ENCODE assay signal across 9 cellular contexts in genomic region chr15:42385206-42385979, GRCh38. TPM values are rescaled to one million over a fixed set of nuclear protein-coding genes. Genes with fewer than 3 reads are reported as not detected.
A peak's percentile ranks its signal among the peaks of the same experiment; 100 is the strongest.
DNase-seq lines count a peak whose midpoint lies in the region; ATAC-seq and TF ChIP-seq lines count a peak whose summit lies in the region.
"Had no signal": no experiment of that assay in that cellular context is flagged by ENCODE, and none has a peak within 500 bp of the region (broad histone marks: within the 10 kb centered on the region; RNA-seq: fewer than 3 reads in every experiment).

No MANE protein-coding gene starts in this region.

- DNase-seq in AG20443 (ENCODE audit: low spot score): peak; percentile 60
- DNase-seq in GM12864 (ENCODE audit: low read depth): no peak
- DNase-seq in NCI-H526 treated with DMSO at 0.1 percent for 48 hours (lab: John Stamatoyannopoulos, UW): peak; percentile 62
- DNase-seq in body of pancreas: peak in 2 of 4 donors; percentile 9 to 12
- no peak for DNase-seq in esophagus muscularis mucosa (ENCODE audit: extremely low spot score)
- DNase-seq: naive B cell had no signal

- TF ChIP-seq RAD21 in liver (IDR thresholded peaks at IDR 0.05): peak; percentile 61 to 71

- H3K4me3 ChIP-seq in GM12864 (ENCODE audit: low read depth, low read length): no peak overlapping the region
- no peak overlapping the region for H3K4me3 ChIP-seq in body of pancreas
- H3K4me3 ChIP-seq in liver (ENCODE audit: low read depth in 1 of 3, low read length in 3 of 3): no peak overlapping the region
- H3K4me3 ChIP-seq in esophagus muscularis mucosa: no peak overlapping the region

- H3K36me3 ChIP-seq in body of pancreas (replicated peaks in 1 of 2; ENCODE audit: insufficient read depth in 1 of 2, low read depth in 2 of 2) (no peaks in the 10 kb centered on the region), liver (ENCODE audit: control insufficient read depth in 4 of 4, insufficient read depth in 3 of 4, low read depth in 1 of 4, low read length in 3 of 4) (peaks cover 0 to 15% (median 6%) of the 10 kb centered on the region in 4 donors), esophagus muscularis mucosa (peaks cover 0 to 19% (median 2%) of the 10 kb centered on the region in 4 donors)

- H3K27me3 ChIP-seq in body of pancreas: no peaks in the 10 kb centered on the region
- H3K27me3 ChIP-seq in liver (ENCODE audit: control insufficient read depth in 4 of 4, insufficient read depth in 4 of 4, low read length in 3 of 4): no peaks in the 10 kb centered on the region
- no peaks in the 10 kb centered on the region for H3K27me3 ChIP-seq in esophagus muscularis mucosa

- TF ChIP-seq CTCF in GM12864 (IDR thresholded peaks at IDR 0.05; ENCODE audit: low read depth, low read length, missing control alignments) (peak; percentile 74), body of pancreas (IDR thresholded peaks at IDR 0.05) (peak in 5 of 7 experiments; percentile 13 to 36 (median 28)), liver (IDR thresholded peaks at IDR 0.05; ENCODE audit: low read depth, low read length, missing input control) (peak; percentile 33), esophagus muscularis mucosa (IDR thresholded peaks at IDR 0.05) (peak in 1 of 3 experiments; percentile 23)

- no peak for TF ChIP-seq EP300 in esophagus muscularis mucosa (IDR thresholded peaks at IDR 0.05)

- intact Hi-C loops in body of pancreas (cut with DNase I): no loop called here
- intact Hi-C loops in esophagus muscularis mucosa (cut with DNase I): no loop called here

- no peaks in the 10 kb centered on the region for H3K9me3 ChIP-seq in body of pancreas
- H3K9me3 ChIP-seq in liver (ENCODE audit: control insufficient read depth in 4 of 4, low read length in 3 of 4): no peaks in the 10 kb centered on the region
- H3K9me3 ChIP-seq in esophagus muscularis mucosa: no peaks in the 10 kb centered on the region

- 20 to 36% methylated on average over 5 of the region's 5 CpGs for WGBS in body of pancreas, 2 donors
- 59% methylated on average over 5 of the region's 5 CpGs for WGBS in liver
- WGBS in esophagus muscularis mucosa: 39% methylated on average over 5 of the region's 5 CpGs

- H3K4me1 ChIP-seq in body of pancreas (no peaks in the 10 kb centered on the region), liver (ENCODE audit: control insufficient read depth in 4 of 4, insufficient read depth in 4 of 4, low read length in 3 of 4) (no peaks in the 10 kb centered on the region), esophagus muscularis mucosa (no peaks in the 10 kb centered on the region)

- ATAC-seq in body of pancreas: no peak
- no peak for ATAC-seq in GM18858 (IDR thresholded peaks at IDR 0.05; ENCODE audit: unreplicated experiment)
- no peak for ATAC-seq in GM18517 (IDR thresholded peaks at IDR 0.05; ENCODE audit: unreplicated experiment)

- H3K27ac ChIP-seq in body of pancreas: no peak overlapping the region
- no peak overlapping the region for H3K27ac ChIP-seq in liver (ENCODE audit: low read depth in 1 of 2, low read length in 2 of 2)
- no peak overlapping the region for H3K27ac ChIP-seq in esophagus muscularis mucosa (replicated peaks in 1 of 4)

- no peak overlapping the region for H3K9ac ChIP-seq in liver (ENCODE audit: low read depth in 1 of 2, low read length in 2 of 2)

- TF ChIP-seq POLR2A in body of pancreas (IDR thresholded peaks at IDR 0.05) (no peak), esophagus muscularis mucosa (IDR thresholded peaks at IDR 0.05; ENCODE audit: low read depth) (no peak)

TF ChIP-seq in liver, 16 proteins besides CTCF, POLR2A, EP300 and RAD21:
- TF ChIP-seq JUND (IDR thresholded peaks at IDR 0.05) (no peak), EGR1 (IDR thresholded peaks at IDR 0.05; ENCODE audit: low read depth in 2 of 2) (no peak), FOXA1 (IDR thresholded peaks at IDR 0.05) (no peak), TAF1 (conservative IDR thresholded peaks at IDR 0.05) (no peak), HNF4A (conservative IDR thresholded peaks at IDR 0.05) (no peak), MAX (IDR thresholded peaks at IDR 0.05) (no peak), YY1 (IDR thresholded peaks at IDR 0.05) (no peak), GABPA (IDR thresholded peaks at IDR 0.05 in 1 of 2, conservative IDR thresholded peaks at IDR 0.05 in 1 of 2) (no peak), SP1 (IDR thresholded peaks at IDR 0.05) (no peak)

RNA-seq across cellular contexts. Expression of gene CAPN3, which starts 26.1 kb away (rescaled TPM):
- total RNA-seq in body of pancreas (1 to 10 TPM; 6.3 to 9.6 TPM), liver (1 to 10 TPM; 2.0 to 6.1 TPM), esophagus muscularis mucosa (1 to 10 TPM; 2.3 to 7.5 (median 4.7) TPM)
- polyA plus RNA-seq in liver: 1 to 10 TPM; 2.2 to 6.1 TPM

Comparison
In these comparisons a context has a peak if more than half of its experiments do, and no peak if none do; other contexts are left out.
1. DNase-seq: peak in AG20443 (single experiment) and NCI-H526 treated with DMSO at 0.1 percent for 48 hours (single experiment); none in GM12864 (single experiment) and esophagus muscularis mucosa (single experiment).